ENCODE assay signal across 11 cellular contexts in the genomic region with DNA sequence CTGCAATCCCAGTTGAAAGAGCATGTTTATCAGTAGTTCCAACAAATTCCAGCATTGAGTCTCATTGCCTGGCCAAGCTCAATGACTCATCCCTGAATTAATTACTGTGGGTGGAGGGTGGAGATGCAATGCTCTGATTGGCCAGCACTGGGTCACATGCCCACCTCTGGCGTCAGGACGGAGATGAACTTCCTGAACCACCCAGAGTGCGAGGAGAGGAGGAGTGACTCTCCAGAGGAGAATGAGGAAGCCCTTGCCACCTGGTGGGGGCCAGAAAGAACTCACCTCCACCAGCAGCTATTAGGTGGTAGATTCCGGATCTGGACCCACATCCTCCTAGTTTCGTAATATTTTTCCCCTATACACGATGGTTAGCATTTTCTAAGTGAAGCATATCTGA.
DNase-seq lines count a peak whose midpoint lies in the region; ATAC-seq, FAIRE-seq and TF ChIP-seq lines count a peak whose summit lies in the region.
"Had no signal": no experiment of that assay in that cellular context is flagged by ENCODE, and none has a peak within 500 bp of the region (broad histone marks: within the 10 kb centered on the region; RNA-seq: fewer than 3 reads in every experiment).

No MANE protein-coding gene starts in this region.

- POLR2A ChIA-PET in K562 (lab: Yijun Ruan, JAX), result no interaction called here

- TF ChIP-seq RAD21 in K562 (CRISPR knock-in tag; conservative IDR thresholded peaks at IDR 0.05 in 1 of 2, IDR thresholded peaks at IDR 0.05 in 1 of 2), result no peak

- H3K27me3 ChIP-seq in MG63 (peaks cover 4% of the 10 kb centered on the region; the same call in 1 of the 2 replicates), K562 (ENCODE audit: control insufficient read depth in 2 of 2, insufficient read depth in 2 of 2, low read length in 2 of 2) (no peaks in the 10 kb centered on the region), lower lobe of right lung (ENCODE audit: low read depth) (no peaks in the 10 kb centered on the region)

- H3K4me1 ChIP-seq in K562 (replicated peaks in 1 of 2; ENCODE audit: control insufficient read depth in 2 of 2, insufficient read depth in 2 of 2, low read length in 2 of 2) (no peaks in the 10 kb centered on the region; a peak in 2 of 5 replicates), lower lobe of right lung (peaks cover 5% of the 10 kb centered on the region)

- H3K36me3 ChIP-seq in MG63, result no peaks in the 10 kb centered on the region
- H3K36me3 ChIP-seq in K562 (ENCODE audit: control insufficient read depth, insufficient read depth, low read length), result no peaks in the 10 kb centered on the region
- H3K36me3 ChIP-seq in lower lobe of right lung, result no peaks in the 10 kb centered on the region

- no peaks in the 10 kb centered on the region for H4K20me1 ChIP-seq in K562 (replicated peaks; ENCODE audit: control insufficient read depth, insufficient read depth, low read length)

- no peaks in the 10 kb centered on the region for H3K79me2 ChIP-seq in K562 (ENCODE audit: control insufficient read depth, insufficient read depth, low read length)

- no peak overlapping the region for H3K27ac ChIP-seq in K562 (ENCODE audit: extremely low read depth, low read depth, low read length)
- H3K27ac ChIP-seq in lower lobe of right lung, result no peak overlapping the region

- peak in 1 of 3 experiments; percentile 12; a peak in 1 of 6 replicates for TF ChIP-seq CTCF in K562 (IDR thresholded peaks at IDR 0.05 in 2 of 3, conservative IDR thresholded peaks at IDR 0.05 in 1 of 3; ENCODE audit: insufficient read depth in 2 of 3, low read depth in 1 of 3, low read length in 3 of 3)
- TF ChIP-seq CTCF in lower lobe of right lung (IDR thresholded peaks at IDR 0.05), result no peak

- in situ Hi-C loops in K562 (cut with MboI), result no loop called here

- H3K9ac ChIP-seq in K562 (ENCODE audit: insufficient read depth in 1 of 2, low read depth in 2 of 2, low read length in 2 of 2), result no peak overlapping the region

- H3K4me3 ChIP-seq in MG63, result no peak overlapping the region
- H3K4me3 ChIP-seq in K562, result no peak overlapping the region
- H3K4me3 ChIP-seq in lower lobe of right lung, result no peak overlapping the region

- intact Hi-C loops in K562 (cut with micrococcal nuclease), result no loop called here
- intact Hi-C loops in lower lobe of right lung (cut with DNase I), result no loop called here

- H2AFZ ChIP-seq in K562 (ENCODE audit: low read depth, low read length), result peak overlapping the region; percentile 60; the same call in 1 of the 2 replicates

- DNase-seq in EL (peak; percentile 34), MG63 (peak; percentile 52), K562 (ENCODE audit: extremely low read depth in 1 of 4, low spot score in 3 of 4) (peak; percentile 59 to 81 (median 74)), lower lobe of right lung (no peak), DMS79 (lab: John Stamatoyannopoulos, UW) (no peak), cerebellum (ENCODE audit: low spot score) (no peak), Ammon's horn (ENCODE audit: low spot score) (no peak)
- DNase-seq: activated T-cell treated with anti-CD3 and anti-CD28 coated beads, Interleukin-2, amount 50 U/mL, for 24 hours; glutamatergic neuron; NCI-H748 treated with DMSO at 0.1 percent for 48 hours had no signal

- no peak for TF ChIP-seq EP300 in K562 (IDR thresholded peaks at IDR 0.05; ENCODE audit: low read length)

- no peak for TF ChIP-seq POLR2A in K562 (conservative IDR thresholded peaks at IDR 0.05)

- ATAC-seq in K562, result peak; percentile 96
- peak; percentile 19 to 39 for ATAC-seq in lower lobe of right lung
- no peak for ATAC-seq in GM21737 (IDR thresholded peaks at IDR 0.05; ENCODE audit: unreplicated experiment)

- FAIRE-seq in K562 (lab: Jason Lieb, UNC), result no peak

- BruUV-seq in K562 (replicated peaks; lab: Mats Ljungman, UMichigan), result no TSS peak

- WGBS in K562 (ENCODE audit: insufficient coverage, low coverage, missing lambda C conversion rate), result 8% methylated on average over 6 of the region's 6 CpGs

- CTCF ChIA-PET in K562 (lab: Yijun Ruan, JAX; ENCODE audit: low intra/inter-chr PET ratio), result no interaction called here

- H3K4me2 ChIP-seq in K562 (ENCODE audit: insufficient read depth, low read length), result peak overlapping the region; percentile 51; the same call in 1 of the 2 replicates

- H3K9me1 ChIP-seq in K562 (ENCODE audit: control insufficient read depth, insufficient read depth, low read length), result no peaks in the 10 kb centered on the region

- H3K9me3 ChIP-seq in MG63 (peaks cover 2% of the 10 kb centered on the region; the same call in 1 of the 2 replicates), K562 (replicated peaks; ENCODE audit: control insufficient read depth, insufficient read depth, low read depth, low read length) (no peaks in the 10 kb centered on the region), lower lobe of right lung (no peaks in the 10 kb centered on the region)

TF ChIP-seq in K562, 482 proteins besides CTCF, POLR2A, EP300 and RAD21 (continues in another document):
- peak; percentile 72 for TF ChIP-seq ELF1 (tag; IDR thresholded peaks at IDR 0.05)
- TF ChIP-seq ZKSCAN8 (CRISPR knock-in tag; IDR thresholded peaks at IDR 0.05), result peak; percentile 20; the same call in 1 of the 2 replicates
- 0 out of 2 replicates have a peak, but pooled peaks have one; percentile 48 for TF ChIP-seq ZNF589 (CRISPR knock-in tag; IDR thresholded peaks at IDR 0.05; ENCODE audit: low read depth)
- peak; percentile 40; the same call in 1 of the 2 replicates for TF ChIP-seq EHMT2 (IDR thresholded peaks at IDR 0.05)
- no peak for TF ChIP-seq ARID2 (IDR thresholded peaks at IDR 0.05)
- no peak for TF ChIP-seq ZNF408 (CRISPR knock-in tag; IDR thresholded peaks at IDR 0.05; ENCODE audit: low read depth)
- no peak for TF ChIP-seq TBL1XR1 (IDR thresholded peaks at IDR 0.05; ENCODE audit: low read length in 2 of 2)
- TF ChIP-seq, protein P1, sequence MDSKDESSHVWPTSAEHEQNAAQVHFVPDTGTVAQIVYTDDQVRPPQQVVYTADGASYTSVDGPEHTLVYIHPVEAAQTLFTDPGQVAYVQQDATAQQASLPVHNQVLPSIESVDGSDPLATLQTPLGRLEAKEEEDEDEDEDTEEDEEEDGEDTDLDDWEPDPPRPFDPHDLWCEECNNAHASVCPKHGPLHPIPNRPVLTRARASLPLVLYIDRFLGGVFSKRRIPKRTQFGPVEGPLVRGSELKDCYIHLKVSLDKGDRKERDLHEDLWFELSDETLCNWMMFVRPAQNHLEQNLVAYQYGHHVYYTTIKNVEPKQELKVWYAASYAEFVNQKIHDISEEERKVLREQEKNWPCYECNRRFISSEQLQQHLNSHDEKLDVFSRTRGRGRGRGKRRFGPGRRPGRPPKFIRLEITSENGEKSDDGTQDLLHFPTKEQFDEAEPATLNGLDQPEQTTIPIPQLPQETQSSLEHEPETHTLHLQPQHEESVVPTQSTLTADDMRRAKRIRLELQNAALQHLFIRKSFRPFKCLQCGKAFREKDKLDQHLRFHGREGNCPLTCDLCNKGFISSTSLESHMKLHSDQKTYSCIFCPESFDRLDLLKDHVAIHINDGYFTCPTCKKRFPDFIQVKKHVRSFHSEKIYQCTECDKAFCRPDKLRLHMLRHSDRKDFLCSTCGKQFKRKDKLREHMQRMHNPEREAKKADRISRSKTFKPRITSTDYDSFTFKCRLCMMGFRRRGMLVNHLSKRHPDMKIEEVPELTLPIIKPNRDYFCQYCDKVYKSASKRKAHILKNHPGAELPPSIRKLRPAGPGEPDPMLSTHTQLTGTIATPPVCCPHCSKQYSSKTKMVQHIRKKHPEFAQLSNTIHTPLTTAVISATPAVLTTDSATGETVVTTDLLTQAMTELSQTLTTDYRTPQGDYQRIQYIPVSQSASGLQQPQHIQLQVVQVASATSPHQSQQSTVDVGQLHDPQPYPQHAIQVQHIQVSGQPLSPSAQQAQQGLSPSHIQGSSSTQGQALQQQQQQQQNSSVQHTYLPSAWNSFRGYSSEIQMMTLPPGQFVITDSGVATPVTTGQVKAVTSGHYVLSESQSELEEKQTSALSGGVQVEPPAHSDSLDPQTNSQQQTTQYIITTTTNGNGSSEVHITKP (IDR thresholded peaks at IDR 0.05; ENCODE audit: partially characterized antibody), result peak; percentile 74
- TF ChIP-seq, protein P2, sequence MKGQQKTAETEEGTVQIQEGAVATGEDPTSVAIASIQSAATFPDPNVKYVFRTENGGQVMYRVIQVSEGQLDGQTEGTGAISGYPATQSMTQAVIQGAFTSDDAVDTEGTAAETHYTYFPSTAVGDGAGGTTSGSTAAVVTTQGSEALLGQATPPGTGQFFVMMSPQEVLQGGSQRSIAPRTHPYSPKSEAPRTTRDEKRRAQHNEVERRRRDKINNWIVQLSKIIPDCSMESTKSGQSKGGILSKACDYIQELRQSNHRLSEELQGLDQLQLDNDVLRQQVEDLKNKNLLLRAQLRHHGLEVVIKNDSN (CRISPR knock-in tag; IDR thresholded peaks at IDR 0.05), result peak; percentile 89
- TF ChIP-seq CREM (IDR thresholded peaks at IDR 0.05; ENCODE audit: low read depth), result peak; percentile 43
- no peak; the same call in 1 of the 2 replicates for TF ChIP-seq EGR1 (conservative IDR thresholded peaks at IDR 0.05)
- peak; percentile 85 for TF ChIP-seq ATF3 (IDR thresholded peaks at IDR 0.05)
- TF ChIP-seq ATF3 (CRISPR knock-in tag; conservative IDR thresholded peaks at IDR 0.05), result 0 out of 2 replicates have a peak, but pooled peaks have one; percentile 60
- TF ChIP-seq ETV1 (tag; conservative IDR thresholded peaks at IDR 0.05; ENCODE audit: low read depth), result peak; percentile 66
- TF ChIP-seq RBM25 (IDR thresholded peaks at IDR 0.05; ENCODE audit: low read depth, low read length, severe bottlenecking), result peak; percentile 10
- TF ChIP-seq JUNB (CRISPR knock-in tag; conservative IDR thresholded peaks at IDR 0.05), result 0 out of 2 replicates have a peak, but pooled peaks have one; percentile 27
- TF ChIP-seq ATF7 (IDR thresholded peaks at IDR 0.05), result peak; percentile 60; the same call in 1 of the 2 replicates
- TF ChIP-seq GABPA (tag; conservative IDR thresholded peaks at IDR 0.05; ENCODE audit: low read depth), result peak; percentile 42; the same call in 1 of the 2 replicates
- TF ChIP-seq SPI1 (IDR thresholded peaks at IDR 0.05; ENCODE audit: borderline replicate concordance, low read depth, low read length), result peak; percentile 74; the same call in 1 of the 2 replicates
- no peak for TF ChIP-seq ZSCAN32 (CRISPR knock-in tag; IDR thresholded peaks at IDR 0.05)
- TF ChIP-seq L3MBTL2 (IDR thresholded peaks at IDR 0.05), result peak; percentile 79

Comparison
In these comparisons a context has a peak if more than half of its experiments do, and no peak if none do; other contexts are left out.
1. DNase-seq: peak in EL (single experiment), MG63 (single experiment) and K562 (4 of 4); none in lower lobe of right lung (single experiment), DMS79 (single experiment), cerebellum (single experiment) and Ammon's horn (single experiment).